1 cellular context compared by ENCODE assay signal in the genomic region with DNA sequence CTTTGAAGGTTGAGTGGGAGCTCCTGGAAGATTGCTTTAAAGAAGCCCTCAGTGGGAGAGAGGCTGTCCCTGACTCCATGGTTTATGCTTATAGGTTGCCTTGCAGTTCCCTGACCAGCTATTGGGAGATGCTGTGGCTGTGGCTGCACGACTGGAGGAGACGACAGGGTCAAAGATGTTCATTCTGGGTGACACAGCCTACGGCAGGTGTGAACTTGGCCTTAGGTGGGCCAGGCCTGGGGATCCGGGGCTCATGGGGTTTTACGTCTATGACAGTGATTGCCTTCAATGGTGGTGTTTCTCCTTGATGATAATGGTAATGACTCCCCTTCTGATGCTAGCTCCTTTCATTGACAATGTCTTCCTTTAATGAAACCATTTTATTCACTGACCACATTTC.
TF ChIP-seq lines count a peak whose summit lies in the region.

No MANE protein-coding gene starts in this region.

TF ChIP-seq in endothelial cell of umbilical vein, 7 proteins besides CTCF, POLR2A, EP300 and RAD21:
- TF ChIP-seq MYC (IDR thresholded peaks at IDR 0.05; ENCODE audit: low read depth, low read length): no peak
- TF ChIP-seq EZH2 (IDR thresholded peaks at IDR 0.05; ENCODE audit: borderline replicate concordance, low read depth, low read length, severe bottlenecking): no peak
- no peak for TF ChIP-seq FOS (IDR thresholded peaks at IDR 0.05; ENCODE audit: borderline replicate concordance, insufficient read depth, low read length)
- no peak for TF ChIP-seq JUN (IDR thresholded peaks at IDR 0.05; ENCODE audit: borderline replicate concordance, insufficient read depth, insufficient read length, low read depth)
- TF ChIP-seq, protein P1, sequence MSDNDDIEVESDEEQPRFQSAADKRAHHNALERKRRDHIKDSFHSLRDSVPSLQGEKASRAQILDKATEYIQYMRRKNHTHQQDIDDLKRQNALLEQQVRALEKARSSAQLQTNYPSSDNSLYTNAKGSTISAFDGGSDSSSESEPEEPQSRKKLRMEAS (IDR thresholded peaks at IDR 0.05; ENCODE audit: insufficient read depth, insufficient read length): no peak
- no peak for TF ChIP-seq POLR2AphosphoS5 (IDR thresholded peaks at IDR 0.05; ENCODE audit: insufficient read depth, low read depth, low read length)
- no peak for TF ChIP-seq GATA2 (IDR thresholded peaks at IDR 0.05; ENCODE audit: insufficient read depth, insufficient read length, low read depth, low read length)
TF ChIP-seq in endothelial cell of umbilical vein: peak in this region for 0.
